Comparison of ENCODE assay signal across 25 cellular contexts in the genomic region with DNA sequence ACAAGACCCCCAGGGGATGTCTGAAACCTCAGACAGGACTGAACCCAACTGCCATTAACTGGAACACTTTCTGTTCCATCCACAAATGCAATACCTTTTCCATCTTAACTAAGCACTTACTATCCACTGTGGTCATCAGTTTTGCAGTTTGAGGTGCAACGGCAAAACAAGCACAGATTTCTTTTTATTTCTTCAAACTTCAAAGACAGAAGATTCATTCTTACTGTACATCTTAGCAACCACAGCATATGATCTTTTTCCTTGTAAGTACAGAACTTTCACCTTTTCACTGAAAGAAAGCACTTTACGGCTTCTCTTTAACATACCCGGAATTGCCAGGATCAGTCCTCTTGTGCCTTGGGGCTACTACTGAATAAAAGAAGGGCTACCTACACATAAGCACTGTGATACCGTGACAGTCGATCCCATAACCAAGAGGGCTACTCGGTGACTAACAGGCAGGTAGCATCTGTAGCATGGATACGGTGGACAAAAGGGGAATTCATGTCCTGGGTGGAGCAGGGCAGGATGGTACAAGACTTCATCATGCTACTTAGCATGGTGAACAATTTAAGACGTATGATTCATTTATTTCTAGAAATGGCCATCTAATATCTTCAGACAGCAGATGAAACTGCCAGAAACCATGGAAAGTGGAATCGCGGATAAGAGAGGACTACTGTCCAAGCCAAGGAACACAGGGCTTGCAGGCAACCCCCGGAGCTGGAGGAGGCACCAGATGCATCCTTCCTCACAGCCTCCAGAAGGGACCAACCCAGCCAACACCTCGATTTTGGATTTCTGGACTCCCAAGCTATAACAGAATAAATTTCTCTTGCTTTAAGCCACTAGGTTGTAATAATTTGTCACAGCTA. TPM values are rescaled to one million over a fixed set of nuclear protein-coding genes. Genes with fewer than 3 reads are reported as not detected.
"Had no signal": no experiment of that assay in that cellular context is flagged by ENCODE, and none has a peak within 500 bp of the region (broad histone marks: within the 10 kb centered on the region; RNA-seq: fewer than 3 reads in every experiment).

No MANE protein-coding gene starts in this region.

- H2AFZ ChIP-seq: neural progenitor cell had no signal

- ATAC-seq: left lung; naive thymus-derived CD8-positive, alpha-beta T cell; sciatic nerve; stimulated activated memory B cell treated with anti-CD40 and anti-IgM and Interleukin-4, amounts not matched to agents 10 μg/mL and 1 μg/mL and 100 μg/mL, for 72 hours had no signal

- FAIRE-seq: small intestine had no signal

- H3K27me3 ChIP-seq: neural progenitor cell, uterus had no signal

- H3K9me3 ChIP-seq: left lung, stomach, uterus had no signal

- H3K36me3 ChIP-seq: left lung, neural progenitor cell, stomach, uterus had no signal

- H3K9ac ChIP-seq: neural progenitor cell had no signal

- H3K4me1 ChIP-seq: neural progenitor cell, uterus had no signal

- H3K4me3 ChIP-seq: left lung, neural progenitor cell, stomach, uterus had no signal

- H3K4me2 ChIP-seq: neural progenitor cell had no signal

- DNase-seq: activated CD4-positive, alpha-beta T cell treated with anti-CD3 and anti-CD28 coated beads for 4 hours; activated CD4-positive, alpha-beta T cell treated with anti-CD3 and anti-CD28 coated beads, Interleukin-2, amount 50 U/mL, for 48 hours; activated CD4-positive, CD25-positive, alpha-beta regulatory T cell; activated CD8-positive, alpha-beta memory T cell treated with anti-CD3 and anti-CD28 coated beads, Interleukin-2, amount 50 U/mL, for 48 hours; activated effector memory CD4-positive, alpha-beta T cell treated with Interleukin-2 at 50 U/mL for 16 hours; activated naive CD4-positive, alpha-beta T cell treated with anti-CD3 and anti-CD28 coated beads for 36 hours; activated naive CD8-positive, alpha-beta T cell treated with anti-CD3 and anti-CD28 coated beads, Interleukin-2, amount 10 ng/mL, durations not matched to agents 7 days and 5 days; activated T-cell treated with anti-CD3 and anti-CD28 coated beads, Interleukin-2, amount 50 U/mL, for 48 hours; amniotic stem cell; effector memory CD4-positive, alpha-beta T cell; foreskin fibroblast; left lung; naive thymus-derived CD8-positive, alpha-beta T cell; posterior cingulate gyrus; small intestine; stimulated activated CD4-positive, alpha-beta T cell treated with anti-CD3 and anti-CD28 coated beads, Interleukin-2, amount 100 ng/mL, for 24 hours; stomach; T-helper 1 cell; trophoblast cell; uterus had no signal

RNA-seq across cellular contexts. Expression of gene ERG, which starts 18.4 kb away (rescaled TPM):
- total RNA-seq: activated CD8-positive, alpha-beta memory T cell treated with anti-CD3 and anti-CD28 coated beads for 36 hours; activated naive CD4-positive, alpha-beta T cell treated with anti-CD3 and anti-CD28 coated beads for 36 hours; activated naive CD8-positive, alpha-beta T cell treated with anti-CD3 and anti-CD28 coated beads, Interleukin-2, amount 10 ng/mL, durations not matched to agents 7 days and 5 days; epithelial cell of proximal tubule; naive thymus-derived CD8-positive, alpha-beta T cell had no signal
